ENCODE assay signal across 1 cellular context in genomic region chr21:33374080-33374873, GRCh38.
TF ChIP-seq lines count a peak whose summit lies in the region.

No MANE protein-coding gene starts in this region.

TF ChIP-seq in GM12878, 131 proteins besides CTCF, POLR2A, EP300 and RAD21 (continued from another document):
- TF ChIP-seq, protein P1, sequence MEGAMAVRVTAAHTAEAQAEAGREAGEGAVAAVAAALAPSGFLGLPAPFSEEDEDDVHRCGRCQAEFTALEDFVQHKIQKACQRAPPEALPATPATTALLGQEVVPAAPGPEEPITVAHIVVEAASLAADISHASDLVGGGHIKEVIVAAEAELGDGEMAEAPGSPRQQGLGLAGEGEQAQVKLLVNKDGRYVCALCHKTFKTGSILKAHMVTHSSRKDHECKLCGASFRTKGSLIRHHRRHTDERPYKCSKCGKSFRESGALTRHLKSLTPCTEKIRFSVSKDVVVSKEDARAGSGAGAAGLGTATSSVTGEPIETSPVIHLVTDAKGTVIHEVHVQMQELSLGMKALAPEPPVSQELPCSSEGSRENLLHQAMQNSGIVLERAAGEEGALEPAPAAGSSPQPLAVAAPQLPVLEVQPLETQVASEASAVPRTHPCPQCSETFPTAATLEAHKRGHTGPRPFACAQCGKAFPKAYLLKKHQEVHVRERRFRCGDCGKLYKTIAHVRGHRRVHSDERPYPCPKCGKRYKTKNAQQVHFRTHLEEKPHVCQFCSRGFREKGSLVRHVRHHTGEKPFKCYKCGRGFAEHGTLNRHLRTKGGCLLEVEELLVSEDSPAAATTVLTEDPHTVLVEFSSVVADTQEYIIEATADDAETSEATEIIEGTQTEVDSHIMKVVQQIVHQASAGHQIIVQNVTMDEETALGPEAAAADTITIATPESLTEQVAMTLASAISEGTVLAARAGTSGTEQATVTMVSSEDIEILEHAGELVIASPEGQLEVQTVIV (IDR thresholded peaks at IDR 0.05; ENCODE audit: borderline replicate concordance, partially characterized antibody), result no peak
- peak; percentile 82 for TF ChIP-seq MEF2B (IDR thresholded peaks at IDR 0.05; ENCODE audit: partially characterized antibody, poor library complexity, severe bottlenecking)
